ENCODE assay signal across 10 cellular contexts in genomic region chr2:200479617-200480292, GRCh38. TPM values are rescaled to one million over a fixed set of nuclear protein-coding genes. Genes with fewer than 3 reads are reported as not detected.
A peak's percentile ranks its signal among the peaks of the same experiment; 100 is the strongest.
DNase-seq lines count a peak whose midpoint lies in the region; ATAC-seq and TF ChIP-seq lines count a peak whose summit lies in the region.
"Had no signal": no experiment of that assay in that cellular context is flagged by ENCODE, and none has a peak within 500 bp of the region (broad histone marks: within the 10 kb centered on the region; RNA-seq: fewer than 3 reads in every experiment).

No MANE protein-coding gene starts in this region.

- no peak for DNase-seq in activated CD4-positive, CD25-positive, alpha-beta regulatory T cell (lab: John Stamatoyannopoulos, UW)
- peak; percentile 90 for DNase-seq in amniotic epithelial cell (ENCODE audit: low read depth)
- peak; percentile 90 for DNase-seq in iris pigment epithelial cell (ENCODE audit: low read depth)
- DNase-seq in type B pancreatic cell (ENCODE audit: extremely low spot score, unreplicated experiment): no peak
- no peak for DNase-seq in activated CD4-positive, alpha-beta T cell treated with anti-CD3 and anti-CD28 coated beads, Interleukin-2, amount 10 ng/mL, durations not matched to agents 7 days and 5 days
- no peak for DNase-seq in Right ventricle myocardium inferior (ENCODE audit: missing footprints)
- DNase-seq: NCI-H1694; stimulated activated CD4-positive, alpha-beta T cell treated with anti-CD3 and anti-CD28 coated beads, Interleukin-2, amount 100 ng/mL, for 24 hours had no signal

- ATAC-seq in activated CD4-positive, CD25-positive, alpha-beta regulatory T cell treated with anti-CD3 and anti-CD28 coated beads, Interleukin-2, amount 50 U/mL, for 24 hours: peak; percentile 34 to 50
- ATAC-seq in GM19351 (IDR thresholded peaks at IDR 0.05; ENCODE audit: unreplicated experiment) (no peak), Right ventricle myocardium inferior (no peak)

- no peaks in the 10 kb centered on the region for H3K27me3 Mint-ChIP-seq in type B pancreatic cell
- no peaks in the 10 kb centered on the region for H3K27me3 Mint-ChIP-seq in activated CD4-positive, alpha-beta T cell treated with anti-CD3 and anti-CD28 coated beads, Interleukin-2, amount 10 ng/mL, durations not matched to agents 7 days and 5 days

- H3K27ac Mint-ChIP-seq in type B pancreatic cell: peak overlapping the region; percentile 40
- H3K27ac Mint-ChIP-seq in activated CD4-positive, alpha-beta T cell treated with anti-CD3 and anti-CD28 coated beads, Interleukin-2, amount 10 ng/mL, durations not matched to agents 7 days and 5 days: no peak overlapping the region

- POLR2A ChIA-PET in activated CD4-positive, alpha-beta T cell treated with anti-CD3 and anti-CD28 coated beads, Interleukin-2, amount 10 ng/mL, durations not matched to agents 7 days and 5 days (lab: Charles Lee): no interaction called here

- intact Hi-C loops in Right ventricle myocardium inferior (cut with DNase I): loop anchor here (5.0 kb wide), 1 partner anchor 172 kb away; the partner anchor contains the start of gene SPATS2L

- CTCF ChIA-PET in activated CD4-positive, alpha-beta T cell treated with anti-CD3 and anti-CD28 coated beads, Interleukin-2, amount 10 ng/mL, durations not matched to agents 7 days and 5 days (lab: Charles Lee): interaction anchor here (1.1 to 2.6 kb wide), 7 partner anchors 9 to 504 kb away, joined by 3 to 12 read pairs (median 5); partner anchors contain the start of gene KCTD18

- peaks cover 10% of the 10 kb centered on the region for H3K36me3 Mint-ChIP-seq in type B pancreatic cell
- peaks cover 23% of the 10 kb centered on the region for H3K36me3 Mint-ChIP-seq in activated CD4-positive, alpha-beta T cell treated with anti-CD3 and anti-CD28 coated beads, Interleukin-2, amount 10 ng/mL, durations not matched to agents 7 days and 5 days (ENCODE audit: low read depth)

- no peak for TF ChIP-seq CTCF in type B pancreatic cell (conservative IDR thresholded peaks at IDR 0.05)

- peaks cover 27% of the 10 kb centered on the region for H3K4me1 Mint-ChIP-seq in type B pancreatic cell (ENCODE audit: unreplicated experiment)
- peaks cover 17% of the 10 kb centered on the region for H3K4me1 Mint-ChIP-seq in activated CD4-positive, alpha-beta T cell treated with anti-CD3 and anti-CD28 coated beads, Interleukin-2, amount 10 ng/mL, durations not matched to agents 7 days and 5 days

- no peak overlapping the region for H3K4me3 Mint-ChIP-seq in type B pancreatic cell
- H3K4me3 Mint-ChIP-seq in activated CD4-positive, alpha-beta T cell treated with anti-CD3 and anti-CD28 coated beads, Interleukin-2, amount 10 ng/mL, durations not matched to agents 7 days and 5 days: no peak overlapping the region

- no peaks in the 10 kb centered on the region for H3K9me3 Mint-ChIP-seq in type B pancreatic cell
- H3K9me3 Mint-ChIP-seq in activated CD4-positive, alpha-beta T cell treated with anti-CD3 and anti-CD28 coated beads, Interleukin-2, amount 10 ng/mL, durations not matched to agents 7 days and 5 days: no peaks in the 10 kb centered on the region

RNA-seq across cellular contexts. Expression of gene KCTD18, which starts 30.1 kb away (rescaled TPM):
- 10.2 and 10.9 TPM in 2 replicates for total RNA-seq in type B pancreatic cell (ENCODE audit: low replicate concordance)
- total RNA-seq in activated CD4-positive, alpha-beta T cell treated with anti-CD3 and anti-CD28 coated beads, Interleukin-2, amount 10 ng/mL, durations not matched to agents 7 days and 5 days: 10 to 100 TPM; 20.4 to 20.5 TPM
- 9.8 TPM for total RNA-seq in Right ventricle myocardium inferior

RNA-seq across cellular contexts. Expression of gene SGO2, which starts 46.3 kb away (rescaled TPM):
- total RNA-seq in type B pancreatic cell (ENCODE audit: low replicate concordance): 5.5 and 19.9 TPM in 2 replicates
- total RNA-seq in activated CD4-positive, alpha-beta T cell treated with anti-CD3 and anti-CD28 coated beads, Interleukin-2, amount 10 ng/mL, durations not matched to agents 7 days and 5 days: 10 to 100 TPM; 47.7 to 55.2 TPM
- total RNA-seq in Right ventricle myocardium inferior: 1.5 TPM

Comparison
In these comparisons a context has a peak if more than half of its experiments do, and no peak if none do; other contexts are left out.
1. ATAC-seq: peak in activated CD4-positive, CD25-positive, alpha-beta regulatory T cell treated with anti-CD3 and anti-CD28 coated beads, Interleukin-2, amount 50 U/mL, for 24 hours (2 of 2); none in GM19351 (single experiment) and Right ventricle myocardium inferior (single experiment).
2. DNase-seq: peak in amniotic epithelial cell (single experiment) and iris pigment epithelial cell (single experiment); none in activated CD4-positive, CD25-positive, alpha-beta regulatory T cell (0 of 4), type B pancreatic cell (single experiment), activated CD4-positive, alpha-beta T cell treated with anti-CD3 and anti-CD28 coated beads, Interleukin-2, amount 10 ng/mL, durations not matched to agents 7 days and 5 days (single experiment) and Right ventricle myocardium inferior (single experiment).